Comparison of ENCODE assay signal across 30 cellular contexts in genomic region chr2:98399112-98399511, GRCh38. TPM values are rescaled to one million over a fixed set of nuclear protein-coding genes. Genes with fewer than 3 reads are reported as not detected.
"Had no signal": no experiment of that assay in that cellular context is flagged by ENCODE, and none has a peak within 500 bp of the region (broad histone marks: within the 10 kb centered on the region; RNA-seq: fewer than 3 reads in every experiment).

No MANE protein-coding gene starts in this region.

- DNase-seq: stimulated activated CD4-positive, alpha-beta T cell treated with anti-CD3 and anti-CD28 coated beads, Interleukin-2, amount 100 ng/mL, for 48 hours; stimulated activated CD4-positive, alpha-beta T cell treated with anti-CD3 and anti-CD28 coated beads, Interleukin-4, amount 100 ng/mL, for 1 hour; stimulated activated CD4-positive, alpha-beta T cell treated with anti-CD3 and anti-CD28 coated beads, Interleukin-4, amount 100 ng/mL, for 24 hours; stimulated activated CD4-positive, alpha-beta T cell treated with anti-CD3 and anti-CD28 coated beads, Interleukin-4, amount 100 ng/mL, for 4 hours; stimulated activated CD8-positive, alpha-beta memory T cell treated with anti-CD3 and anti-CD28 coated beads, Interleukin-4, amount 100 ng/mL, for 48 hours; stimulated activated naive B cell treated with anti-CD40 and anti-IgM and Interleukin-4, amounts not matched to agents 10 μg/mL and 1 μg/mL and 100 μg/mL, for 72 hours; stimulated activated naive CD4-positive, alpha-beta T cell; stimulated activated naive CD4-positive, alpha-beta T cell treated with Interleukin-2 at 50 U/mL for 16 hours; stimulated activated naive CD8-positive, alpha-beta T cell treated with anti-CD3 and anti-CD28 coated beads, Interleukin-15, amount 100 ng/mL, for 72 hours; stimulated activated naive CD8-positive, alpha-beta T cell treated with anti-CD3 and anti-CD28 coated beads, Interleukin-15, Interleukin-2, amounts not matched to agents 100 U/mL and 50 U/mL, for 24 hours; stomach; substantia nigra; testis; thyroid gland; tibial artery; transverse colon; trophoblast cell; upper lobe of left lung; upper lobe of right lung; uterus had no signal

- H3K4me3 Mint-ChIP-seq: stimulated activated effector memory CD8-positive, alpha-beta T cell treated with anti-CD3 and anti-CD28 coated beads, Interleukin-12 subunit alpha, Interleukin-12 subunit beta, amount 100 ng/mL, for 72 hours; stimulated activated memory B cell treated with anti-CD40 and anti-IgM and Interleukin-4, amounts not matched to agents 10 μg/mL and 1 μg/mL and 100 μg/mL, for 72 hours; stimulated activated naive B cell treated with anti-CD40 and anti-IgM and Interleukin-4, amounts not matched to agents 10 μg/mL and 1 μg/mL and 100 μg/mL, for 72 hours; stimulated activated naive CD8-positive, alpha-beta T cell treated with anti-CD3 and anti-CD28 coated beads, Interleukin-15, amount 100 ng/mL, for 72 hours; stimulated activated naive CD8-positive, alpha-beta T cell treated with anti-CD3 and anti-CD28 coated beads, Interleukin-15, Interleukin-2, amounts not matched to agents 100 ng/mL and 50 ng/mL, for 24 hours; type B pancreatic cell had no signal

- H3K27me3 ChIP-seq: testis, thyroid gland, tibial nerve, upper lobe of left lung, uterus, vagina had no signal

- H3K36me3 ChIP-seq: stomach, suprapubic skin, thoracic aorta, thyroid gland, tibial artery, tibial nerve, transverse colon, upper lobe of left lung, upper lobe of right lung, uterus, vagina had no signal

- H3K36me3 Mint-ChIP-seq: stimulated activated memory B cell treated with anti-CD40 and anti-IgM and Interleukin-4, amounts not matched to agents 10 μg/mL and 1 μg/mL and 100 μg/mL, for 72 hours; stimulated activated naive B cell treated with anti-CD40 and anti-IgM and Interleukin-4, amounts not matched to agents 10 μg/mL and 1 μg/mL and 100 μg/mL, for 72 hours; type B pancreatic cell had no signal

- H3K4me3 ChIP-seq: stomach, suprapubic skin, testis, thoracic aorta, thyroid gland, tibial artery, tibial nerve, transverse colon, upper lobe of left lung, upper lobe of right lung, uterus, vagina had no signal

- H3K27ac Mint-ChIP-seq: stimulated activated effector memory CD8-positive, alpha-beta T cell treated with anti-CD3 and anti-CD28 coated beads, Interleukin-12 subunit alpha, Interleukin-12 subunit beta, amount 100 ng/mL, for 72 hours; stimulated activated memory B cell treated with anti-CD40 and anti-IgM and Interleukin-4, amounts not matched to agents 10 μg/mL and 1 μg/mL and 100 μg/mL, for 72 hours; stimulated activated naive B cell treated with anti-CD40 and anti-IgM and Interleukin-4, amounts not matched to agents 10 μg/mL and 1 μg/mL and 100 μg/mL, for 72 hours; stimulated activated naive CD8-positive, alpha-beta T cell treated with anti-CD3 and anti-CD28 coated beads, Interleukin-15, amount 100 ng/mL, for 72 hours; stimulated activated naive CD8-positive, alpha-beta T cell treated with anti-CD3 and anti-CD28 coated beads, Interleukin-15, Interleukin-2, amounts not matched to agents 100 ng/mL and 50 ng/mL, for 24 hours; type B pancreatic cell had no signal

- H3K4me1 ChIP-seq: stomach, suprapubic skin, testis, thyroid gland, tibial artery, tibial nerve, transverse colon, upper lobe of left lung, upper lobe of right lung, uterus, vagina had no signal

- H3K27ac ChIP-seq: stomach, suprapubic skin, testis, thoracic aorta, thyroid gland, tibial artery, tibial nerve, transverse colon, upper lobe of left lung, upper lobe of right lung, uterus, vagina had no signal

- ATAC-seq: stimulated activated effector memory CD8-positive, alpha-beta T cell treated with anti-CD3 and anti-CD28 coated beads, Interleukin-12 subunit alpha, Interleukin-12 subunit beta, amount 100 ng/mL, for 72 hours; stimulated activated memory B cell treated with anti-CD40 and anti-IgM and Interleukin-4, amounts not matched to agents 10 μg/mL and 1 μg/mL and 100 μg/mL, for 72 hours; stimulated activated naive B cell treated with anti-CD40 and anti-IgM and Interleukin-4, amounts not matched to agents 10 μg/mL and 1 μg/mL and 100 μg/mL, for 72 hours; stimulated activated naive CD8-positive, alpha-beta T cell treated with anti-CD3 and anti-CD28 coated beads, Interleukin-15, amount 100 ng/mL, for 72 hours; stimulated activated naive CD8-positive, alpha-beta T cell treated with anti-CD3 and anti-CD28 coated beads, Interleukin-15, Interleukin-2, amounts not matched to agents 100 U/mL and 50 U/mL, for 24 hours; upper lobe of right lung had no signal

- H3K9me3 Mint-ChIP-seq: stimulated activated effector memory CD8-positive, alpha-beta T cell treated with anti-CD3 and anti-CD28 coated beads, Interleukin-12 subunit alpha, Interleukin-12 subunit beta, amount 100 ng/mL, for 72 hours; stimulated activated memory B cell treated with anti-CD40 and anti-IgM and Interleukin-4, amounts not matched to agents 10 μg/mL and 1 μg/mL and 100 μg/mL, for 72 hours; stimulated activated naive B cell treated with anti-CD40 and anti-IgM and Interleukin-4, amounts not matched to agents 10 μg/mL and 1 μg/mL and 100 μg/mL, for 72 hours; stimulated activated naive CD8-positive, alpha-beta T cell treated with anti-CD3 and anti-CD28 coated beads, Interleukin-15, amount 100 ng/mL, for 72 hours; stimulated activated naive CD8-positive, alpha-beta T cell treated with anti-CD3 and anti-CD28 coated beads, Interleukin-15, Interleukin-2, amounts not matched to agents 100 ng/mL and 50 ng/mL, for 24 hours; type B pancreatic cell had no signal

- H3K4me1 Mint-ChIP-seq: stimulated activated memory B cell treated with anti-CD40 and anti-IgM and Interleukin-4, amounts not matched to agents 10 μg/mL and 1 μg/mL and 100 μg/mL, for 72 hours; stimulated activated naive B cell treated with anti-CD40 and anti-IgM and Interleukin-4, amounts not matched to agents 10 μg/mL and 1 μg/mL and 100 μg/mL, for 72 hours; stimulated activated naive CD8-positive, alpha-beta T cell treated with anti-CD3 and anti-CD28 coated beads, Interleukin-15, amount 100 ng/mL, for 72 hours had no signal

- FAIRE-seq: urothelium cell line had no signal

- H3K9me3 ChIP-seq: stomach, suprapubic skin, testis, thoracic aorta, thyroid gland, tibial artery, tibial nerve, transverse colon, upper lobe of left lung, upper lobe of right lung, uterus, vagina had no signal

RNA-seq across cellular contexts. Expression of gene CNGA3, which starts 52.9 kb away (rescaled TPM):
- total RNA-seq: suprapubic skin, thoracic aorta, ureter, uterus, vagina had no signal
